Comparison of ENCODE assay signal across 14 cellular contexts in the genomic region with DNA sequence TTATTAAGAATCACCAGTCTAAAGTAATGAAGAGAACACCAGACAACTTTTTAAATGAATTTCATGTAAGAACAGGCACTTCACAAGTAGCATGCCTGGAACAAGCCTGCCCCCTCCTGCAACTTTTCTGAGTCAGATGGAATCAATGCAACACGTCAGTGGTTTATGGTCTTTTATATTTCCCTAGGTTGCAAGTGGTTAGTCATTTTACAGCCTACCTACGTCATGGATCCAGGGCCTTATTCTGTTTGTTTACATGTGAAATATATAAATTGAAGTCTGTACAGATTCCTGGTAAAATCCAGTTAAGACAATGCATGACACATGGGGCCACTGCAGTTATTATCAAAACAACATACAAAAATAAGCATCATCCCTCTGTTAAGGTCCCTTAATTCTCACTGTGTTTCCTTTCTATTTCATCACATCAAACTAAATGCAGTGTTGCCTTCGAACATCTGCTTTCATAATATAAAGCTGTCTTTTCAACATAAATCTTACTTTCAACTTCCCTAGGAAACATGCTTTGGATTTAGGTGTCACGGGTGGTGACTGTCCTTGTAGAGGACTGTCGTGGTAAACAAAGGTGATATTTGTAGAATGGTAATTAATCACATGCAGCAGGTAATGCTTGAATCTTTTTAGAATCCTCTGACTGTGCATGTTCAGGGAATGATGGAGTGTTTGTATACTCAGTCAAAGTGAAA.
DNase-seq lines count a peak whose midpoint lies in the region; FAIRE-seq and TF ChIP-seq lines count a peak whose summit lies in the region.
"Had no signal": no experiment of that assay in that cellular context is flagged by ENCODE, and none has a peak within 500 bp of the region (broad histone marks: within the 10 kb centered on the region; RNA-seq: fewer than 3 reads in every experiment).

No MANE protein-coding gene starts in this region.

- H3K27me3 Mint-ChIP-seq in activated naive CD4-positive, alpha-beta T cell treated with anti-CD3 and anti-CD28 coated beads for 36 hours (ENCODE audit: low read depth) = no peaks in the 10 kb centered on the region
- H3K27me3 Mint-ChIP-seq: activated CD4-positive, alpha-beta T cell treated with anti-CD3 and anti-CD28 coated beads, Interleukin-2, amount 10 ng/mL, durations not matched to agents 24 days and 14 days had no signal

- H3K27ac ChIP-seq in AG04450 (ENCODE audit: low read depth, low read length) = peak overlapping the region; percentile 85
- H3K27ac ChIP-seq: parathyroid adenoma, SJCRH30 had no signal

- H3K4me1 Mint-ChIP-seq in activated naive CD4-positive, alpha-beta T cell treated with anti-CD3 and anti-CD28 coated beads for 36 hours (ENCODE audit: low read depth) = no peaks in the 10 kb centered on the region
- H3K4me1 Mint-ChIP-seq: activated CD4-positive, alpha-beta T cell treated with anti-CD3 and anti-CD28 coated beads, Interleukin-2, amount 10 ng/mL, durations not matched to agents 24 days and 14 days; activated naive CD4-positive, alpha-beta T cell treated with anti-CD3 and anti-CD28 coated beads, Interleukin-2, amount 50 U/mL, for 24 hours had no signal

- H3K27ac Mint-ChIP-seq in activated naive CD4-positive, alpha-beta T cell treated with anti-CD3 and anti-CD28 coated beads for 36 hours = no peak overlapping the region
- H3K27ac Mint-ChIP-seq: activated CD4-positive, alpha-beta T cell treated with anti-CD3 and anti-CD28 coated beads, Interleukin-2, amount 10 ng/mL, durations not matched to agents 24 days and 14 days; activated naive CD4-positive, alpha-beta T cell treated with anti-CD3 and anti-CD28 coated beads, Interleukin-2, amount 50 U/mL, for 24 hours had no signal

- CTCF ChIA-PET in AG04450 (lab: Charles Lee) = interaction anchor here (0.7 to 1.1 kb wide), 2 partner anchors 367 to 660 kb away, joined by 3 read pairs; no protein-coding TSS in a partner anchor
- CTCF ChIA-PET in activated naive CD4-positive, alpha-beta T cell treated with anti-CD3 and anti-CD28 coated beads for 36 hours (lab: Charles Lee) = no interaction called here

- no peak for FAIRE-seq in D721Med (lab: Jason Lieb, UNC)

- H3K9me3 Mint-ChIP-seq in activated naive CD4-positive, alpha-beta T cell treated with anti-CD3 and anti-CD28 coated beads for 36 hours = no peaks in the 10 kb centered on the region
- H3K9me3 Mint-ChIP-seq: activated CD4-positive, alpha-beta T cell treated with anti-CD3 and anti-CD28 coated beads, Interleukin-2, amount 10 ng/mL, durations not matched to agents 24 days and 14 days; activated naive CD4-positive, alpha-beta T cell treated with anti-CD3 and anti-CD28 coated beads, Interleukin-2, amount 50 U/mL, for 24 hours had no signal

- TF ChIP-seq CTCF in AG04450 (IDR thresholded peaks at IDR 0.05; ENCODE audit: low read depth, low read length) (peak; percentile 36), fibroblast of the aortic adventitia (IDR thresholded peaks at IDR 0.05; ENCODE audit: insufficient read depth, low read length) (peak; percentile 39), D721Med (IDR thresholded peaks at IDR 0.05; ENCODE audit: insufficient read depth, missing control alignments) (no peak), GM10266 (IDR thresholded peaks at IDR 0.05; ENCODE audit: control insufficient read depth, insufficient read depth, low read depth, missing control alignments) (no peak)

- H3K9me3 ChIP-seq in AG04450 (ENCODE audit: control insufficient read depth, insufficient read depth, low read length) = no peaks in the 10 kb centered on the region
- H3K9me3 ChIP-seq: SJCRH30 had no signal

- DNase-seq in AG04450 (ENCODE audit: low read depth, low spot score) = peak; percentile 81
- peak; percentile 61 for DNase-seq in HS-5 (ENCODE audit: low read depth)
- DNase-seq in T1000 (lab: John Stamatoyannopoulos, UW) = peak; percentile 17
- peak; percentile 90 for DNase-seq in fibroblast of the aortic adventitia (ENCODE audit: low read depth)
- DNase-seq in NCI-H146 treated with DMSO at 0.1 percent for 48 hours (lab: John Stamatoyannopoulos, UW; ENCODE audit: unreplicated experiment) = no peak
- DNase-seq in activated naive CD4-positive, alpha-beta T cell treated with anti-CD3 and anti-CD28 coated beads for 36 hours = no peak
- no peak for DNase-seq in D721Med (ENCODE audit: insufficient read length, low spot score)
- DNase-seq in GM10266 (ENCODE audit: extremely low spot score) = no peak
- DNase-seq: activated CD4-positive, alpha-beta T cell treated with anti-CD3 and anti-CD28 coated beads, Interleukin-2, amount 10 ng/mL, durations not matched to agents 24 days and 14 days; C1 segment of cervical spinal cord; NCI-H345; SJCRH30 had no signal

- H3K27me3 ChIP-seq in AG04450 (ENCODE audit: control insufficient read depth, insufficient read depth, low read length) = no peaks in the 10 kb centered on the region
- H3K27me3 ChIP-seq: SJCRH30 had no signal

- intact Hi-C loops in activated naive CD4-positive, alpha-beta T cell treated with anti-CD3 and anti-CD28 coated beads for 36 hours (cut with micrococcal nuclease) = no loop called here

- H3K4me3 ChIP-seq in AG04450 (ENCODE audit: low read depth, low read length) (no peak overlapping the region), fibroblast of the aortic adventitia (ENCODE audit: low read depth, low read length) (no peak overlapping the region)
- H3K4me3 ChIP-seq: SJCRH30 had no signal

- POLR2A ChIA-PET in AG04450 (lab: Yijun Ruan, JAX) = no interaction called here

- no peak overlapping the region for H3K4me3 Mint-ChIP-seq in activated naive CD4-positive, alpha-beta T cell treated with anti-CD3 and anti-CD28 coated beads for 36 hours
- H3K4me3 Mint-ChIP-seq: activated CD4-positive, alpha-beta T cell treated with anti-CD3 and anti-CD28 coated beads, Interleukin-2, amount 10 ng/mL, durations not matched to agents 24 days and 14 days; activated naive CD4-positive, alpha-beta T cell treated with anti-CD3 and anti-CD28 coated beads, Interleukin-2, amount 50 U/mL, for 24 hours had no signal

- H3K36me3 Mint-ChIP-seq in activated naive CD4-positive, alpha-beta T cell treated with anti-CD3 and anti-CD28 coated beads for 36 hours (ENCODE audit: low read depth) = no peaks in the 10 kb centered on the region
- H3K36me3 Mint-ChIP-seq: activated naive CD4-positive, alpha-beta T cell treated with anti-CD3 and anti-CD28 coated beads, Interleukin-2, amount 50 U/mL, for 24 hours had no signal

Comparison
In these comparisons a context has a peak if more than half of its experiments do, and no peak if none do; other contexts are left out.
1. DNase-seq: peak in AG04450 (single experiment), HS-5 (single experiment), T1000 (single experiment) and fibroblast of the aortic adventitia (single experiment); none in NCI-H146 treated with DMSO at 0.1 percent for 48 hours (single experiment), activated naive CD4-positive, alpha-beta T cell treated with anti-CD3 and anti-CD28 coated beads for 36 hours (single experiment), D721Med (single experiment) and GM10266 (single experiment).
2. CTCF ChIP-seq: peak in AG04450 (single experiment) and fibroblast of the aortic adventitia (single experiment); none in D721Med (single experiment) and GM10266 (single experiment).